Comparison of ENCODE assay signal across 28 cellular contexts in genomic region chr7:124179641-124180040, GRCh38.
A peak's percentile ranks its signal among the peaks of the same experiment; 100 is the strongest.
DNase-seq lines count a peak whose midpoint lies in the region; ATAC-seq, FAIRE-seq and TF ChIP-seq lines count a peak whose summit lies in the region.
"Had no signal": no experiment of that assay in that cellular context is flagged by ENCODE, and none has a peak within 500 bp of the region (broad histone marks: within the 10 kb centered on the region; RNA-seq: fewer than 3 reads in every experiment).

No MANE protein-coding gene starts in this region.

- H3K27ac ChIP-seq in left ventricle myocardium inferior (replicated peaks): no peak overlapping the region
- no peak overlapping the region for H3K27ac ChIP-seq in right cardiac atrium (ENCODE audit: low read length)
- H3K27ac ChIP-seq in GM23338 (ENCODE audit: low read depth): no peak overlapping the region
- H3K27ac ChIP-seq in K562 (ENCODE audit: extremely low read depth, low read depth, low read length): no peak overlapping the region
- H3K27ac ChIP-seq: BLaER1 had no signal

- H3K79me2 ChIP-seq in GM23338 (replicated peaks; ENCODE audit: insufficient read depth): no peaks in the 10 kb centered on the region
- no peaks in the 10 kb centered on the region for H3K79me2 ChIP-seq in K562 (ENCODE audit: control insufficient read depth, insufficient read depth, low read length)

- no peaks in the 10 kb centered on the region for H3K36me3 ChIP-seq in left ventricle myocardium inferior
- no peaks in the 10 kb centered on the region; the same call in 1 of the 2 replicates for H3K36me3 ChIP-seq in GM23338 (ENCODE audit: insufficient read depth)
- no peaks in the 10 kb centered on the region for H3K36me3 ChIP-seq in K562 (ENCODE audit: control insufficient read depth, insufficient read depth, low read length)
- H3K36me3 ChIP-seq: BE2C, BLaER1 had no signal

- H3K9me1 ChIP-seq in K562 (ENCODE audit: control insufficient read depth, insufficient read depth, low read length): no peaks in the 10 kb centered on the region

- POLR2A ChIA-PET in K562 (lab: Yijun Ruan, JAX): no interaction called here

- H3K9me3 ChIP-seq in left ventricle myocardium inferior (replicated peaks) (no peaks in the 10 kb centered on the region), right cardiac atrium (ENCODE audit: control insufficient read depth, low read length) (no peaks in the 10 kb centered on the region), K562 (replicated peaks; ENCODE audit: control insufficient read depth, insufficient read depth, low read depth, low read length) (no peaks in the 10 kb centered on the region; the same call in 1 of the 2 replicates)
- H3K9me3 ChIP-seq: BE2C had no signal

- H3K4me2 ChIP-seq in GM23338: no peak overlapping the region
- H3K4me2 ChIP-seq in K562 (ENCODE audit: insufficient read depth, low read length): no peak overlapping the region
- H3K4me2 ChIP-seq: BLaER1 had no signal

- in situ Hi-C loops in K562 (cut with MboI): no loop called here

- H3K4me3 ChIP-seq in left ventricle myocardium inferior (no peak overlapping the region), right cardiac atrium (ENCODE audit: low read length) (no peak overlapping the region), GM23338 (no peak overlapping the region), K562 (no peak overlapping the region)
- H3K4me3 ChIP-seq: BLaER1, GM12878 had no signal

- FAIRE-seq in K562 (lab: Jason Lieb, UNC): no peak
- FAIRE-seq: A204.1, GM12878, GM12892, GM18507, GM19239 had no signal

- no peaks in the 10 kb centered on the region for H3K4me1 ChIP-seq in left ventricle myocardium inferior
- H3K4me1 ChIP-seq in right cardiac atrium (ENCODE audit: control insufficient read depth, insufficient read depth, low read length): no peaks in the 10 kb centered on the region
- H3K4me1 ChIP-seq in GM23338 (ENCODE audit: insufficient read depth): no peaks in the 10 kb centered on the region
- H3K4me1 ChIP-seq in K562 (replicated peaks in 1 of 2; ENCODE audit: control insufficient read depth in 2 of 2, insufficient read depth in 2 of 2, low read length in 2 of 2): no peaks in the 10 kb centered on the region
- H3K4me1 ChIP-seq: BE2C, BLaER1 had no signal

- 0 out of 3 replicates have a peak, but pooled peaks cover 6% of the 10 kb centered on the region for H3K9me3 Mint-ChIP-seq in GM23338

- no peaks in the 10 kb centered on the region for H4K20me1 ChIP-seq in GM23338 (replicated peaks; ENCODE audit: insufficient read depth)
- H4K20me1 ChIP-seq in K562 (replicated peaks; ENCODE audit: control insufficient read depth, insufficient read depth, low read length): no peaks in the 10 kb centered on the region
- H4K20me1 ChIP-seq: BLaER1 had no signal

- 0 out of 3 replicates have a peak, but pooled peaks cover 3% of the 10 kb centered on the region for H3K4me1 Mint-ChIP-seq in GM23338
- H3K4me1 Mint-ChIP-seq: CD14-positive monocyte; CD4-positive, alpha-beta memory T cell; CD4-positive, CD25-positive, alpha-beta regulatory T cell; CD8-positive, alpha-beta memory T cell had no signal

- DNase-seq in left ventricle myocardium inferior (no peak), right cardiac atrium (no peak), GM23338 (ENCODE audit: low spot score) (no peak), K562 (ENCODE audit: extremely low read depth in 1 of 4, low spot score in 3 of 4) (no peak), NCI-H1930 (lab: John Stamatoyannopoulos, UW) (no peak)
- DNase-seq: 8988T; ACHN; BE2C; C1 segment of cervical spinal cord; CD4-positive, alpha-beta memory T cell; CD4-positive, CD25-positive, alpha-beta regulatory T cell; CD8-positive, alpha-beta memory T cell; COR-L47; DMS 273 treated with DMSO at 0.1 percent for 48 hours; DMS153; DMS53; DMS79; DND-41; EL; GDM1 had no signal

- intact Hi-C loops in left ventricle myocardium inferior (cut with micrococcal nuclease): loop anchor here (10.0 kb wide), 1 partner anchor 215 kb away; no protein-coding TSS in a partner anchor
- intact Hi-C loops in right cardiac atrium (cut with DNase I): no loop called here
- intact Hi-C loops in K562 (cut with micrococcal nuclease): no loop called here

- no peaks in the 10 kb centered on the region; the same call in 1 of the 2 replicates for H3K9me2 ChIP-seq in GM23338 (ENCODE audit: insufficient read depth)

- no peak for TF ChIP-seq EP300 in K562 (IDR thresholded peaks at IDR 0.05; ENCODE audit: low read length)

- TF ChIP-seq POLR2A in K562 (conservative IDR thresholded peaks at IDR 0.05): no peak

- peak in 1 of 2 experiments; percentile 27; a peak in 1 of 4 replicates for TF ChIP-seq RAD21 in K562 (CRISPR knock-in tag; conservative IDR thresholded peaks at IDR 0.05 in 1 of 2, IDR thresholded peaks at IDR 0.05 in 1 of 2)

- WGBS in right cardiac atrium: 92% methylated on average over 2 of the region's 2 CpGs
- 0% methylated on average over 2 of the region's 2 CpGs for WGBS in K562 (ENCODE audit: insufficient coverage, low coverage, missing lambda C conversion rate)

- no peak overlapping the region for H3K9ac ChIP-seq in K562 (ENCODE audit: insufficient read depth in 1 of 2, low read depth in 2 of 2, low read length in 2 of 2)
- H3K9ac ChIP-seq: BLaER1 had no signal

- no peaks in the 10 kb centered on the region for H3F3A ChIP-seq in GM23338 (replicated peaks; ENCODE audit: low read depth)

- BruUV-seq in K562 (replicated peaks; lab: Mats Ljungman, UMichigan): no TSS peak

- H3K36me3 Mint-ChIP-seq in GM23338 (ENCODE audit: low read depth): no peaks in the 10 kb centered on the region
- H3K36me3 Mint-ChIP-seq: CD14-positive monocyte; CD4-positive, alpha-beta memory T cell; CD4-positive, CD25-positive, alpha-beta regulatory T cell; CD8-positive, alpha-beta memory T cell had no signal

- TF ChIP-seq CTCF in left ventricle myocardium inferior (IDR thresholded peaks at IDR 0.05; ENCODE audit: borderline replicate concordance): peak; percentile 25
- TF ChIP-seq CTCF in GM23338 (conservative IDR thresholded peaks at IDR 0.05; ENCODE audit: low read depth in 2 of 2): peak in 1 of 2 experiments; percentile 16; a peak in 1 of 4 replicates
- no peak for TF ChIP-seq CTCF in K562 (IDR thresholded peaks at IDR 0.05 in 2 of 3, conservative IDR thresholded peaks at IDR 0.05 in 1 of 3; ENCODE audit: insufficient read depth in 2 of 3, low read depth in 1 of 3, low read length in 3 of 3)

- H3K27ac Mint-ChIP-seq in GM23338: no peak overlapping the region
- H3K27ac Mint-ChIP-seq: CD14-positive monocyte; CD4-positive, alpha-beta memory T cell; CD4-positive, CD25-positive, alpha-beta regulatory T cell; CD8-positive, alpha-beta memory T cell had no signal

- no peak overlapping the region for H3K4me3 Mint-ChIP-seq in GM23338
- H3K4me3 Mint-ChIP-seq: CD14-positive monocyte; CD4-positive, alpha-beta memory T cell; CD4-positive, CD25-positive, alpha-beta regulatory T cell; CD8-positive, alpha-beta memory T cell had no signal

- H3K27me3 Mint-ChIP-seq in GM23338 (ENCODE audit: insufficient read depth, low read depth, poor library complexity): no peaks in the 10 kb centered on the region
- H3K27me3 Mint-ChIP-seq: CD4-positive, alpha-beta memory T cell; CD4-positive, CD25-positive, alpha-beta regulatory T cell; CD8-positive, alpha-beta memory T cell had no signal

- no peak for ATAC-seq in right cardiac atrium
- no peak for ATAC-seq in GM23338
- no peak for ATAC-seq in K562
- ATAC-seq in GM18867 (IDR thresholded peaks at IDR 0.05; ENCODE audit: unreplicated experiment): no peak
- ATAC-seq: GM12878 had no signal

- no peaks in the 10 kb centered on the region for H3K27me3 ChIP-seq in left ventricle myocardium inferior (ENCODE audit: low read depth)
- no peaks in the 10 kb centered on the region for H3K27me3 ChIP-seq in right cardiac atrium (ENCODE audit: control insufficient read depth, insufficient read depth)
- H3K27me3 ChIP-seq in GM23338 (ENCODE audit: insufficient read depth): no peaks in the 10 kb centered on the region
- H3K27me3 ChIP-seq in K562 (ENCODE audit: control insufficient read depth in 2 of 2, insufficient read depth in 2 of 2, low read length in 2 of 2): no peaks in the 10 kb centered on the region
- H3K27me3 ChIP-seq: BE2C, BLaER1 had no signal

- peak overlapping the region; percentile 89; the same call in 1 of the 2 replicates for H2AFZ ChIP-seq in GM23338
- no peak overlapping the region for H2AFZ ChIP-seq in K562 (ENCODE audit: low read depth, low read length)

- CTCF ChIA-PET in K562 (lab: Yijun Ruan, JAX; ENCODE audit: low intra/inter-chr PET ratio): no interaction called here

TF ChIP-seq in GM23338, 12 proteins besides CTCF, POLR2A, EP300 and RAD21 (continues in another document):
- TF ChIP-seq CREB1 (CRISPR knock-in tag; IDR thresholded peaks at IDR 0.05; ENCODE audit: low read depth) (no peak), NANOG (IDR thresholded peaks at IDR 0.05; ENCODE audit: borderline replicate concordance) (no peak), ZNF114 (CRISPR knock-in tag; IDR thresholded peaks at IDR 0.05) (no peak), STAT1 (IDR thresholded peaks at IDR 0.05; ENCODE audit: unreplicated experiment) (no peak), JUNB (IDR thresholded peaks at IDR 0.05; ENCODE audit: unreplicated experiment) (no peak)
- TF ChIP-seq, protein P1, sequence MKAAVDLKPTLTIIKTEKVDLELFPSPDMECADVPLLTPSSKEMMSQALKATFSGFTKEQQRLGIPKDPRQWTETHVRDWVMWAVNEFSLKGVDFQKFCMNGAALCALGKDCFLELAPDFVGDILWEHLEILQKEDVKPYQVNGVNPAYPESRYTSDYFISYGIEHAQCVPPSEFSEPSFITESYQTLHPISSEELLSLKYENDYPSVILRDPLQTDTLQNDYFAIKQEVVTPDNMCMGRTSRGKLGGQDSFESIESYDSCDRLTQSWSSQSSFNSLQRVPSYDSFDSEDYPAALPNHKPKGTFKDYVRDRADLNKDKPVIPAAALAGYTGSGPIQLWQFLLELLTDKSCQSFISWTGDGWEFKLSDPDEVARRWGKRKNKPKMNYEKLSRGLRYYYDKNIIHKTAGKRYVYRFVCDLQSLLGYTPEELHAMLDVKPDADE (IDR thresholded peaks at IDR 0.05): no peak

TF ChIP-seq in K562, 482 proteins besides CTCF, POLR2A, EP300 and RAD21:
- TF ChIP-seq TGIF2 (CRISPR knock-in tag; IDR thresholded peaks at IDR 0.05) (no peak), ZNF143 (CRISPR knock-in tag; IDR thresholded peaks at IDR 0.05) (no peak), SMAD3 (CRISPR knock-in tag; conservative IDR thresholded peaks at IDR 0.05) (no peak), TSC22D4 (tag; IDR thresholded peaks at IDR 0.05) (no peak), ZNF212 (CRISPR knock-in tag; IDR thresholded peaks at IDR 0.05) (0 out of 2 replicates have a peak, but pooled peaks have one; percentile 63)
